8 cellular contexts compared by ENCODE assay signal in genomic region chr5:124651663-124652513, GRCh38.
DNase-seq lines count a peak whose midpoint lies in the region; ATAC-seq and TF ChIP-seq lines count a peak whose summit lies in the region.

No MANE protein-coding gene starts in this region.

- H3K27me3 ChIP-seq in foreskin keratinocyte = no peaks in the 10 kb centered on the region

- POLR2A ChIA-PET in AG04449 (lab: Yijun Ruan, JAX) = interaction anchor here (0.8 kb wide), 1 partner anchor 9 kb away, joined by 4 read pairs; no protein-coding TSS in a partner anchor
- POLR2A ChIA-PET in naive thymus-derived CD8-positive, alpha-beta T cell (lab: Charles Lee) = interaction anchor here (1.4 kb wide), 1 partner anchor 11 kb away, joined by 3 read pairs; no protein-coding TSS in a partner anchor

- no peak overlapping the region for H3K27ac ChIP-seq in foreskin keratinocyte
- H3K27ac ChIP-seq in urinary bladder (ENCODE audit: low read depth) = no peak overlapping the region

- no peaks in the 10 kb centered on the region for H3K36me3 ChIP-seq in urinary bladder (ENCODE audit: insufficient read depth)

- CTCF ChIA-PET in AG04449 (lab: Yijun Ruan, JAX) = no interaction called here

- DNase-seq in AG04449 (ENCODE audit: low read depth, low spot score) = no peak
- peak; percentile 81 for DNase-seq in NCI-H226
- DNase-seq in activated T-cell treated with anti-CD3 and anti-CD28 coated beads, Interleukin-2, amount 50 U/mL, for 48 hours = peak; percentile 39 to 48
- DNase-seq in foreskin keratinocyte = no peak
- peak in 5 of 10 donors; percentile 8 to 20 (median 14) for DNase-seq in naive thymus-derived CD8-positive, alpha-beta T cell

- H3K4me1 Mint-ChIP-seq in naive thymus-derived CD8-positive, alpha-beta T cell = peaks cover 8 to 56% (median 40%) of the 10 kb centered on the region in 4 donors

- peaks cover 23 to 36% (median 28%) of the 10 kb centered on the region in 5 donors for H3K27me3 Mint-ChIP-seq in naive thymus-derived CD8-positive, alpha-beta T cell

- H3K4me3 ChIP-seq in AG04449 (ENCODE audit: low read depth, low read length) = peak overlapping the region; percentile 64
- H3K4me3 ChIP-seq in urinary bladder (ENCODE audit: low read depth, low read length) = peak overlapping the region; percentile 42

- peaks cover 0 to 4% (median 0%) of the 10 kb centered on the region in 9 donors for H3K9me3 Mint-ChIP-seq in naive thymus-derived CD8-positive, alpha-beta T cell

- ATAC-seq in GM18502 (IDR thresholded peaks at IDR 0.05; ENCODE audit: poor library complexity, unreplicated experiment) (peak; percentile 36), HG02885 (IDR thresholded peaks at IDR 0.05; ENCODE audit: poor library complexity, unreplicated experiment) (peak; percentile 34), foreskin keratinocyte (peak; percentile 85)
- ATAC-seq in naive thymus-derived CD8-positive, alpha-beta T cell = peak; percentile 21 to 40

- H3K4me1 ChIP-seq in foreskin keratinocyte (peaks cover 18% of the 10 kb centered on the region), urinary bladder (ENCODE audit: insufficient read depth) (peaks cover 1% of the 10 kb centered on the region)

- TF ChIP-seq CTCF in AG04449 (IDR thresholded peaks at IDR 0.05; ENCODE audit: insufficient read depth, low read length, missing control alignments) = no peak
- no peak for TF ChIP-seq CTCF in foreskin keratinocyte (conservative IDR thresholded peaks at IDR 0.05)

- H3K4me3 Mint-ChIP-seq in naive thymus-derived CD8-positive, alpha-beta T cell = peak overlapping the region; percentile 1 to 84 (median 62)

- H3K27ac Mint-ChIP-seq in naive thymus-derived CD8-positive, alpha-beta T cell = no peak overlapping the region

- WGBS in urinary bladder = 3% methylated on average over 54 of the region's 54 CpGs

- peaks cover 0 to 5% (median 0%) of the 10 kb centered on the region in 3 donors for H3K36me3 Mint-ChIP-seq in naive thymus-derived CD8-positive, alpha-beta T cell

Comparison
In these comparisons a context has a peak if more than half of its experiments do, and no peak if none do; other contexts are left out.
1. DNase-seq: peak in NCI-H226 (single experiment) and activated T-cell treated with anti-CD3 and anti-CD28 coated beads, Interleukin-2, amount 50 U/mL, for 48 hours (2 of 2); none in AG04449 (single experiment) and foreskin keratinocyte (0 of 2).
2. ATAC-seq: peak in every context shown above with its lines; median percentile 85 in foreskin keratinocyte; 36 in GM18502; 34 in HG02885; 30 in naive thymus-derived CD8-positive, alpha-beta T cell.